Comparison of ENCODE assay signal across 11 cellular contexts in the genomic region with DNA sequence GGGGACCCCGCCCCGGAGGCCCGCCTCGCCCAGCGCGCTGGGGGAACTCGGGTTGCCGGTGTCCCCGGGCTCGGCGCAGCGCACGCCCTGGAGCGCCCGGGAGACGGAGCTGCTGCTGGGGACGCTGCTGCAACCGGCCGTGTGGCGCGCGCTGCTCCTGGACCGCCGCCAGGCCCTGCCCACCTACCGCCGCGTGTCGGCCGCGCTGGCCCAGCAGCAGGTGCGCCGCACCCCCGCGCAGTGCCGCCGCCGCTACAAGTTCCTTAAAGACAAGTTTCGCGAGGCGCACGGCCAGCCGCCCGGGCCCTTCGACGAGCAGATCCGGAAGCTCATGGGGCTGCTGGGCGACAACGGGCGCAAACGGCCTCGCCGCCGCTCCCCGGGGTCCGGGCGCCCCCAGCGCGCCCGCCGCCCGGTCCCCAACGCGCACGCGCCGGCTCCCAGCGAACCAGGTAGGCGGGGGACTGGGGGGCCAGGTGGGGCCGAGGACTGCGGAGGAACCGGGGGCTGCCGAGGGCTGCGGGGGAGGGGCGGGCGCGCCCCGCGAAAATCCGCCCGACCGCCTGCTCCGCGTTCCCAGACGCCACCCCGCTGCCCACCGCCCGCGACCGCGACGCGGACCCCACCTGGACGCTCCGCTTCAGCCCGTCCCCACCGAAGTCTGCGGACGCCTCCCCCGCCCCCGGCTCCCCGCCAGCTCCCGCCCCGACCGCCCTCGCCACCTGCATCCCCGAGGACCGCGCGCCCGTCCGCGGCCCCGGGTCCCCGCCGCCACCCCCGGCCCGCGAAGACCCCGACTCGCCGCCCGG. TPM values are rescaled to one million over a fixed set of nuclear protein-coding genes. Genes with fewer than 3 reads are reported as not detected.
A peak's percentile ranks its signal among the peaks of the same experiment; 100 is the strongest.
DNase-seq lines count a peak whose midpoint lies in the region; ATAC-seq and TF ChIP-seq lines count a peak whose summit lies in the region.
"Had no signal": no experiment of that assay in that cellular context is flagged by ENCODE, and none has a peak within 500 bp of the region (broad histone marks: within the 10 kb centered on the region; RNA-seq: fewer than 3 reads in every experiment).

No MANE protein-coding gene starts in this region.

- CTCF ChIA-PET in CD4-positive, alpha-beta memory T cell (lab: Charles Lee; ENCODE audit: partially characterized antibody): no interaction called here

- no peak for ATAC-seq in central memory CD8-positive, alpha-beta T cell (replicated peaks; ENCODE audit: extremely low read depth, poor library complexity, severe bottlenecking)
- no peak for ATAC-seq in GM18907 (IDR thresholded peaks at IDR 0.05; ENCODE audit: unreplicated experiment)
- ATAC-seq: pancreas had no signal

- POLR2A ChIA-PET in CD4-positive, alpha-beta memory T cell (lab: Charles Lee; ENCODE audit: partially characterized antibody): no interaction called here

- peak overlapping the region; percentile 70 for H3K9ac ChIP-seq in HUES6 (ENCODE audit: low read length)
- H3K9ac ChIP-seq in neural progenitor cell: no peak overlapping the region

- DNase-seq in NCI-H2171 treated with DMSO at 0.1 percent for 48 hours (lab: John Stamatoyannopoulos, UW) (peak; percentile 20), NCI-H2171 (lab: John Stamatoyannopoulos, UW) (no peak), neural progenitor cell (ENCODE audit: low spot score) (peak; percentile 75), AG08396 (ENCODE audit: low spot score) (no peak)
- DNase-seq in central memory CD8-positive, alpha-beta T cell (ENCODE audit: low spot score in 2 of 2): no peak
- DNase-seq in CD4-positive, alpha-beta memory T cell: no peak
- DNase-seq: activated naive CD4-positive, alpha-beta T cell treated with anti-CD3 and anti-CD28 coated beads for 36 hours; effector CD8-positive, alpha-beta T cell; pancreas had no signal

- H3F3A ChIP-seq in neural progenitor cell (ENCODE audit: low read depth): peaks cover 8% of the 10 kb centered on the region

- peak overlapping the region; percentile 82 for H3K4me2 ChIP-seq in neural progenitor cell

- no peaks in the 10 kb centered on the region for H3K79me2 ChIP-seq in neural progenitor cell (ENCODE audit: low read depth)

- H4K20me1 ChIP-seq in neural progenitor cell (ENCODE audit: low read depth): peaks cover 13% of the 10 kb centered on the region

- H3K27ac Mint-ChIP-seq in central memory CD8-positive, alpha-beta T cell (ENCODE audit: low read depth): no peak overlapping the region
- H3K27ac Mint-ChIP-seq in neural progenitor cell: no peak overlapping the region
- no peak overlapping the region for H3K27ac Mint-ChIP-seq in CD4-positive, alpha-beta memory T cell
- H3K27ac Mint-ChIP-seq: activated naive CD4-positive, alpha-beta T cell treated with anti-CD3 and anti-CD28 coated beads for 36 hours had no signal

- no peaks in the 10 kb centered on the region for H3K36me3 ChIP-seq in HUES6 (ENCODE audit: control insufficient read depth, insufficient read depth, low read length)
- no peaks in the 10 kb centered on the region for H3K36me3 ChIP-seq in neural progenitor cell
- H3K36me3 ChIP-seq in CD4-positive, alpha-beta memory T cell (ENCODE audit: insufficient read depth, low read length): no peaks in the 10 kb centered on the region
- H3K36me3 ChIP-seq: pancreas had no signal

- no peak for TF ChIP-seq CTCF in neural progenitor cell (IDR thresholded peaks at IDR 0.05)

- peak overlapping the region; percentile 41 for H3K4me3 Mint-ChIP-seq in central memory CD8-positive, alpha-beta T cell
- H3K4me3 Mint-ChIP-seq in neural progenitor cell: no peak overlapping the region
- H3K4me3 Mint-ChIP-seq in CD4-positive, alpha-beta memory T cell: peak overlapping the region in 1 of 8 donors; percentile 54

- intact Hi-C loops in CD4-positive, alpha-beta memory T cell (cut with micrococcal nuclease): no loop called here

- H3K4me1 ChIP-seq in HUES6 (ENCODE audit: control insufficient read depth, insufficient read depth, low read length) (peaks cover 37% of the 10 kb centered on the region), neural progenitor cell (peaks cover 13% of the 10 kb centered on the region)
- H3K4me1 ChIP-seq in CD4-positive, alpha-beta memory T cell (ENCODE audit: insufficient read depth, low read length): peaks cover 10% of the 10 kb centered on the region
- H3K4me1 ChIP-seq: pancreas had no signal

- H2AFZ ChIP-seq in neural progenitor cell (replicated peaks): peak overlapping the region; percentile 79

- peaks cover 3% of the 10 kb centered on the region for H3K36me3 Mint-ChIP-seq in central memory CD8-positive, alpha-beta T cell (ENCODE audit: insufficient read depth)
- H3K36me3 Mint-ChIP-seq in neural progenitor cell: no peaks in the 10 kb centered on the region
- no peaks in the 10 kb centered on the region for H3K36me3 Mint-ChIP-seq in CD4-positive, alpha-beta memory T cell

- peaks cover 85% of the 10 kb centered on the region for H3K27me3 ChIP-seq in HUES6 (ENCODE audit: control insufficient read depth, insufficient read depth, low read length)
- H3K27me3 ChIP-seq in neural progenitor cell: peaks cover 94% of the 10 kb centered on the region
- H3K27me3 ChIP-seq in CD4-positive, alpha-beta memory T cell (ENCODE audit: insufficient read depth, low read length): peaks cover 4% of the 10 kb centered on the region

- H3K9me3 ChIP-seq in HUES6 (ENCODE audit: control insufficient read depth, insufficient read depth, low read depth, low read length) (no peaks in the 10 kb centered on the region), neural progenitor cell (ENCODE audit: low read depth) (no peaks in the 10 kb centered on the region)
- no peaks in the 10 kb centered on the region for H3K9me3 ChIP-seq in CD4-positive, alpha-beta memory T cell (ENCODE audit: control insufficient read depth in 1 of 2, low read length in 2 of 2)
- H3K9me3 ChIP-seq: pancreas had no signal

- H3K27me3 Mint-ChIP-seq in central memory CD8-positive, alpha-beta T cell: peaks cover 74% of the 10 kb centered on the region
- H3K27me3 Mint-ChIP-seq in neural progenitor cell (ENCODE audit: insufficient read depth, low read depth): peaks cover 69% of the 10 kb centered on the region
- peaks cover 38 to 55% of the 10 kb centered on the region in 2 donors for H3K27me3 Mint-ChIP-seq in CD4-positive, alpha-beta memory T cell

- peaks cover 7% of the 10 kb centered on the region for H3K4me1 Mint-ChIP-seq in central memory CD8-positive, alpha-beta T cell
- H3K4me1 Mint-ChIP-seq in neural progenitor cell: peaks cover 14% of the 10 kb centered on the region
- peaks cover 2 to 36% (median 20%) of the 10 kb centered on the region in 4 donors for H3K4me1 Mint-ChIP-seq in CD4-positive, alpha-beta memory T cell

- H3K4me3 ChIP-seq in HUES6 (ENCODE audit: low read depth, low read length): peak overlapping the region; percentile 58
- peak overlapping the region; percentile 48 for H3K4me3 ChIP-seq in neural progenitor cell
- H3K4me3 ChIP-seq in CD4-positive, alpha-beta memory T cell (ENCODE audit: low read length in 2 of 2): no peak overlapping the region

- no peak overlapping the region for H3K27ac ChIP-seq in HUES6 (ENCODE audit: low read depth, low read length)
- H3K27ac ChIP-seq in neural progenitor cell: no peak overlapping the region
- no peak overlapping the region for H3K27ac ChIP-seq in CD4-positive, alpha-beta memory T cell (ENCODE audit: low read depth, low read length)
- H3K27ac ChIP-seq: pancreas had no signal

- H3K9me3 Mint-ChIP-seq in central memory CD8-positive, alpha-beta T cell: no peaks in the 10 kb centered on the region
- H3K9me3 Mint-ChIP-seq in neural progenitor cell: peaks cover 9% of the 10 kb centered on the region
- no peaks in the 10 kb centered on the region for H3K9me3 Mint-ChIP-seq in CD4-positive, alpha-beta memory T cell
- H3K9me3 Mint-ChIP-seq: activated naive CD4-positive, alpha-beta T cell treated with anti-CD3 and anti-CD28 coated beads for 36 hours had no signal

RNA-seq across cellular contexts. Expression of a gene that starts 0.6 kb away (rescaled TPM):
- not detected in 2 replicates for total RNA-seq in neural progenitor cell (ENCODE audit: low replicate concordance)
- not detected for total RNA-seq in CD4-positive, alpha-beta memory T cell
- polyA plus RNA-seq in CD4-positive, alpha-beta memory T cell: not detected
- total RNA-seq: activated naive CD4-positive, alpha-beta T cell treated with anti-CD3 and anti-CD28 coated beads for 36 hours; pancreas had no signal
- polyA plus RNA-seq: pancreas had no signal

RNA-seq across cellular contexts. Expression of a gene that starts 7.1 kb away (rescaled TPM):
- total RNA-seq in neural progenitor cell (ENCODE audit: low replicate concordance): 1.0 TPM in 1 of 2 replicates, not detected in the other
- not detected for total RNA-seq in CD4-positive, alpha-beta memory T cell
- polyA plus RNA-seq in CD4-positive, alpha-beta memory T cell: not detected
- total RNA-seq: activated naive CD4-positive, alpha-beta T cell treated with anti-CD3 and anti-CD28 coated beads for 36 hours had no signal

RNA-seq across cellular contexts. Expression of a gene that starts 46.1 kb away (rescaled TPM):
- total RNA-seq in neural progenitor cell (ENCODE audit: low replicate concordance): 3.2 and 3.3 TPM in 2 replicates
- 10 to 100 TPM; 87.2 to 90.3 TPM for total RNA-seq in CD4-positive, alpha-beta memory T cell
- 10 to 100 TPM; 63.9 to 97.8 TPM for polyA plus RNA-seq in CD4-positive, alpha-beta memory T cell

Comparison
In these comparisons a context has a peak if more than half of its experiments do, and no peak if none do; other contexts are left out.
1. DNase-seq: peak in NCI-H2171 treated with DMSO at 0.1 percent for 48 hours (single experiment) and neural progenitor cell (single experiment); none in NCI-H2171 (single experiment), central memory CD8-positive, alpha-beta T cell (0 of 2), CD4-positive, alpha-beta memory T cell (0 of 5) and AG08396 (single experiment).
2. H3K4me3 ChIP-seq: peak in HUES6 (single experiment) and neural progenitor cell (single experiment); none in CD4-positive, alpha-beta memory T cell (0 of 2).
3. RNA of a gene that starts 46.1 kb away (total RNA-seq): 87.2 to 90.3 TPM in CD4-positive, alpha-beta memory T cell; 3.2 to 3.3 TPM in neural progenitor cell; every median in the first group is over 10 times any median in the second.